Comparison of ENCODE assay signal across 8 cellular contexts in genomic region chr6:10404107-10404798, GRCh38. TPM values are rescaled to one million over a fixed set of nuclear protein-coding genes. Genes with fewer than 3 reads are reported as not detected.
DNase-seq lines count a peak whose midpoint lies in the region; ATAC-seq and TF ChIP-seq lines count a peak whose summit lies in the region.

No MANE protein-coding gene starts in this region.

- DNase-seq in GM13976 (ENCODE audit: low spot score) (peak; percentile 97), NCI-H1417 treated with DMSO at 0.1 percent for 48 hours (lab: John Stamatoyannopoulos, UW) (peak; percentile 96), T follicular helper cell (ENCODE audit: low read depth) (peak; percentile 77), amniotic epithelial cell (ENCODE audit: low read depth) (peak; percentile 90), left ventricle myocardium superior (peak; percentile 91), renal cortical epithelial cell (ENCODE audit: low read depth) (peak; percentile 77), mesenteric fat pad (ENCODE audit: low spot score) (no peak)

- peak; percentile 68 for TF ChIP-seq CTCF in GM13976 (IDR thresholded peaks at IDR 0.05; ENCODE audit: borderline replicate concordance, control extremely low read depth, extremely low read depth, insufficient read depth, missing control alignments)

- intact Hi-C loops in left ventricle myocardium superior (cut with micrococcal nuclease) = no loop called here

- ATAC-seq in HG02763 (IDR thresholded peaks at IDR 0.05; ENCODE audit: unreplicated experiment) (peak; percentile 93), left ventricle myocardium superior (peak; percentile 99)

- in situ Hi-C loops in GM13976 (cut with MboI; ENCODE audit: low sequenced_read_pairs, unreplicated experiment) = loop anchor here (25.0 kb wide), 1 partner anchor 867 kb away; no protein-coding TSS in a partner anchor

RNA-seq across cellular contexts. Expression of gene TFAP2A, which starts 10.6 kb away (rescaled TPM):
- 0.97 TPM for total RNA-seq in left ventricle myocardium superior
- 2.3 and 11.2 TPM in 2 replicates for total RNA-seq in renal cortical epithelial cell
- total RNA-seq in mesenteric fat pad = 1.9 TPM
